16 cellular contexts compared by ENCODE assay signal in the genomic region with DNA sequence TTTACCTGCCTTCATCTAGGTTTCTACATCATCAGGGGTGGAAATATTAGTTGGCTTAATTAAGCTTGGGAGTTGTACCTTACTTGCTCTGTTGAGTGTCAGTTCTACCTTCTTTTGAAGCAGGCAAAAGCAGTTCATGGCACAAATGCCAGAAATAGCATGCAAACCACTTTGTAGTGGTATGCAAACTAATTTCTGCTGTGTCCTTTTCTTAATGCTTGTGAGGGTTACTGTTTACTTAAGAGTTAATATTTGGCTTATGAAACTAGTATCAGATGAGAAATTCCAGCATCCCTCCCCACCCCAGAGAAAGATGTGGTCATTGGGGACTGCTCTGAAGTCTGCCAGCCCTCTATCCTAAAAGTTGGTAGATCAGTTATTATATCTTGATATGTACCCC. TPM values are rescaled to one million over a fixed set of nuclear protein-coding genes. Genes with fewer than 3 reads are reported as not detected.
DNase-seq lines count a peak whose midpoint lies in the region; ATAC-seq and TF ChIP-seq lines count a peak whose summit lies in the region.
"Had no signal": no experiment of that assay in that cellular context is flagged by ENCODE, and none has a peak within 500 bp of the region (broad histone marks: within the 10 kb centered on the region; RNA-seq: fewer than 3 reads in every experiment).

No MANE protein-coding gene starts in this region.

- H3K4me1 Mint-ChIP-seq in activated CD8-positive, alpha-beta T cell treated with anti-CD3 and anti-CD28 coated beads for 36 hours (ENCODE audit: low read depth) = peaks cover 71% of the 10 kb centered on the region

- no peak overlapping the region for H2AFZ ChIP-seq in KMS-11 (ENCODE audit: low read depth)

- H3K27ac ChIP-seq in KMS-11 (no peak overlapping the region), lower lobe of right lung (no peak overlapping the region)
- H3K27ac ChIP-seq: coronary artery had no signal

- no peak overlapping the region for H3K9ac ChIP-seq in KMS-11

- no peaks in the 10 kb centered on the region for H3K9me3 ChIP-seq in lower lobe of right lung
- H3K9me3 ChIP-seq: mucosa of descending colon had no signal

- no peak for TF ChIP-seq CTCF in KMS-11 (conservative IDR thresholded peaks at IDR 0.05; ENCODE audit: low read depth, low read length)
- no peak for TF ChIP-seq CTCF in lower lobe of right lung (IDR thresholded peaks at IDR 0.05)
- TF ChIP-seq CTCF in activated CD8-positive, alpha-beta T cell treated with anti-CD3 and anti-CD28 coated beads for 36 hours (IDR thresholded peaks at IDR 0.05) = no peak

- ATAC-seq in GM18511 (IDR thresholded peaks at IDR 0.05; ENCODE audit: unreplicated experiment) = peak; percentile 65
- ATAC-seq in GM21717 (IDR thresholded peaks at IDR 0.05; ENCODE audit: unreplicated experiment) = peak; percentile 46
- peak; percentile 75 to 83 for ATAC-seq in lower lobe of right lung
- ATAC-seq in activated CD8-positive, alpha-beta T cell treated with anti-CD3 and anti-CD28 coated beads for 36 hours = no peak
- ATAC-seq in HG03469 (IDR thresholded peaks at IDR 0.05; ENCODE audit: unreplicated experiment) = no peak
- ATAC-seq: activated naive CD8-positive, alpha-beta T cell treated with anti-CD3 and anti-CD28 coated beads, Interleukin-2, amount 50 U/mL, for 24 hours; mucosa of descending colon; stimulated activated naive CD8-positive, alpha-beta T cell treated with anti-CD3 and anti-CD28 coated beads, Interleukin-15, amount 100 ng/mL, for 72 hours had no signal

- H3K27me3 ChIP-seq in KMS-11 (ENCODE audit: insufficient read depth, low read depth) (no peaks in the 10 kb centered on the region), lower lobe of right lung (ENCODE audit: low read depth) (no peaks in the 10 kb centered on the region)

- no peak for DNase-seq in lower lobe of right lung
- DNase-seq in activated CD8-positive, alpha-beta T cell treated with anti-CD3 and anti-CD28 coated beads for 36 hours = no peak
- no peak for DNase-seq in NCI-H2081 treated with DMSO at 0.1 percent for 48 hours (lab: John Stamatoyannopoulos, UW)
- no peak for DNase-seq in NCI-H524 treated with DMSO at 0.1 percent for 48 hours (lab: John Stamatoyannopoulos, UW)
- DNase-seq: activated naive CD8-positive, alpha-beta T cell treated with anti-CD3 and anti-CD28 coated beads, Interleukin-2, amount 50 U/mL, for 24 hours; CD4-positive, alpha-beta T cell; mucosa of descending colon; NCI-H2107; retina; stimulated activated CD4-positive, alpha-beta T cell treated with anti-CD3 and anti-CD28 coated beads, Interleukin-4, amount 100 ng/mL, for 4 hours; stimulated activated naive CD8-positive, alpha-beta T cell treated with anti-CD3 and anti-CD28 coated beads, Interleukin-15, amount 100 ng/mL, for 72 hours had no signal

- H3K4me3 ChIP-seq in KMS-11 (IDR thresholded peaks at IDR 0.05; ENCODE audit: insufficient read depth, low read depth, low read length) (no peak overlapping the region), lower lobe of right lung (no peak overlapping the region)
- H3K4me3 ChIP-seq: coronary artery, mucosa of descending colon had no signal

- H3K36me3 ChIP-seq in KMS-11 (ENCODE audit: insufficient read depth) (no peaks in the 10 kb centered on the region), lower lobe of right lung (no peaks in the 10 kb centered on the region)

- no peaks in the 10 kb centered on the region for H3K27me3 Mint-ChIP-seq in activated CD8-positive, alpha-beta T cell treated with anti-CD3 and anti-CD28 coated beads for 36 hours
- H3K27me3 Mint-ChIP-seq: activated naive CD8-positive, alpha-beta T cell treated with anti-CD3 and anti-CD28 coated beads, Interleukin-2, amount 50 U/mL, for 24 hours; CD4-positive, alpha-beta T cell; stimulated activated naive CD8-positive, alpha-beta T cell treated with anti-CD3 and anti-CD28 coated beads, Interleukin-15, amount 100 ng/mL, for 72 hours had no signal

- POLR2A ChIA-PET in activated CD8-positive, alpha-beta T cell treated with anti-CD3 and anti-CD28 coated beads for 36 hours (lab: Charles Lee) = no interaction called here

- H3K27ac Mint-ChIP-seq in activated CD8-positive, alpha-beta T cell treated with anti-CD3 and anti-CD28 coated beads for 36 hours = no peak overlapping the region
- H3K27ac Mint-ChIP-seq: activated naive CD8-positive, alpha-beta T cell treated with anti-CD3 and anti-CD28 coated beads, Interleukin-2, amount 50 U/mL, for 24 hours; CD4-positive, alpha-beta T cell; stimulated activated naive CD8-positive, alpha-beta T cell treated with anti-CD3 and anti-CD28 coated beads, Interleukin-15, amount 100 ng/mL, for 72 hours had no signal

- H3K4me3 Mint-ChIP-seq in activated CD8-positive, alpha-beta T cell treated with anti-CD3 and anti-CD28 coated beads for 36 hours = no peak overlapping the region
- H3K4me3 Mint-ChIP-seq: activated naive CD8-positive, alpha-beta T cell treated with anti-CD3 and anti-CD28 coated beads, Interleukin-2, amount 50 U/mL, for 24 hours; CD4-positive, alpha-beta T cell; stimulated activated naive CD8-positive, alpha-beta T cell treated with anti-CD3 and anti-CD28 coated beads, Interleukin-15, amount 100 ng/mL, for 72 hours had no signal

- CTCF ChIA-PET in activated CD8-positive, alpha-beta T cell treated with anti-CD3 and anti-CD28 coated beads for 36 hours (lab: Charles Lee) = no interaction called here

- intact Hi-C loops in lower lobe of right lung (cut with DNase I) = no loop called here
- intact Hi-C loops in activated CD8-positive, alpha-beta T cell treated with anti-CD3 and anti-CD28 coated beads for 36 hours (cut with micrococcal nuclease) = no loop called here

- peaks cover 2% of the 10 kb centered on the region for H3K36me3 Mint-ChIP-seq in activated CD8-positive, alpha-beta T cell treated with anti-CD3 and anti-CD28 coated beads for 36 hours (ENCODE audit: low read depth)

- peaks cover 100% of the 10 kb centered on the region for H3K79me2 ChIP-seq in KMS-11 (ENCODE audit: insufficient read depth, low read depth)

- H3K4me1 ChIP-seq in KMS-11 (ENCODE audit: low read depth, poor library complexity, severe bottlenecking) (peaks cover 87% of the 10 kb centered on the region), lower lobe of right lung (peaks cover 58% of the 10 kb centered on the region)

- peaks cover 87% of the 10 kb centered on the region for H4K20me1 ChIP-seq in KMS-11 (ENCODE audit: insufficient read depth)

- H3K4me2 ChIP-seq in KMS-11 = 0 out of 2 replicates have a peak overlapping the region, but pooled peaks have one; percentile 13

- H3K9me3 Mint-ChIP-seq in activated CD8-positive, alpha-beta T cell treated with anti-CD3 and anti-CD28 coated beads for 36 hours = no peaks in the 10 kb centered on the region
- H3K9me3 Mint-ChIP-seq: activated naive CD8-positive, alpha-beta T cell treated with anti-CD3 and anti-CD28 coated beads, Interleukin-2, amount 50 U/mL, for 24 hours; CD4-positive, alpha-beta T cell; stimulated activated naive CD8-positive, alpha-beta T cell treated with anti-CD3 and anti-CD28 coated beads, Interleukin-15, amount 100 ng/mL, for 72 hours had no signal

RNA-seq across cellular contexts. Expression of a gene that starts 7.1 kb away (rescaled TPM):
- total RNA-seq in lower lobe of right lung = 128 TPM
- total RNA-seq in activated CD8-positive, alpha-beta T cell treated with anti-CD3 and anti-CD28 coated beads for 36 hours = 10 to 100 TPM; 46.4 to 46.8 TPM

Comparison
In these comparisons a context has a peak if more than half of its experiments do, and no peak if none do; other contexts are left out.
1. ATAC-seq: peak in GM18511 (single experiment), GM21717 (single experiment) and lower lobe of right lung (2 of 2); none in activated CD8-positive, alpha-beta T cell treated with anti-CD3 and anti-CD28 coated beads for 36 hours (single experiment) and HG03469 (single experiment).